Comparison of ENCODE assay signal across 1 cellular context in the genomic region with DNA sequence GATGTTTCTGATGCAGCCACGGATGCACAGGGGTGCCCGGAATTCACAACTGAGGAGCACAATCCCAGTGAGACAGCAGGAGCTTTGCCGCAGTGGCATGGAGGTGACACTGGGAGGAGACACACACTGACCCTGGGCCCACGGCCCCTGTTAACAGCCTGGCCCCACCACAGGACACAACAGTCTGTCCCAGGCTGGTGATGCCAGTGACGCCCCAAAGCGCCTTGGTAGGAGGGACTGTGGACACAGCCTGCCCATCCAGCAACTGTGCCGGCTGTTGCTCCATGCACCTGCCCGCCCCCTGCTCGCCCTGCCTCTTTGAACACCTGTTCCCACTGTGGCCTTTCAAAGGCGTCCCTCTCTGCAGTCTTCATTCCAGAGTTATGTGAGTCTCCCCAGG.
TF ChIP-seq lines count a peak whose summit lies in the region.

No MANE protein-coding gene starts in this region.

TF ChIP-seq in HepG2, 621 proteins besides CTCF, POLR2A, EP300 and RAD21 (continued from another document):
- TF ChIP-seq, protein P1, sequence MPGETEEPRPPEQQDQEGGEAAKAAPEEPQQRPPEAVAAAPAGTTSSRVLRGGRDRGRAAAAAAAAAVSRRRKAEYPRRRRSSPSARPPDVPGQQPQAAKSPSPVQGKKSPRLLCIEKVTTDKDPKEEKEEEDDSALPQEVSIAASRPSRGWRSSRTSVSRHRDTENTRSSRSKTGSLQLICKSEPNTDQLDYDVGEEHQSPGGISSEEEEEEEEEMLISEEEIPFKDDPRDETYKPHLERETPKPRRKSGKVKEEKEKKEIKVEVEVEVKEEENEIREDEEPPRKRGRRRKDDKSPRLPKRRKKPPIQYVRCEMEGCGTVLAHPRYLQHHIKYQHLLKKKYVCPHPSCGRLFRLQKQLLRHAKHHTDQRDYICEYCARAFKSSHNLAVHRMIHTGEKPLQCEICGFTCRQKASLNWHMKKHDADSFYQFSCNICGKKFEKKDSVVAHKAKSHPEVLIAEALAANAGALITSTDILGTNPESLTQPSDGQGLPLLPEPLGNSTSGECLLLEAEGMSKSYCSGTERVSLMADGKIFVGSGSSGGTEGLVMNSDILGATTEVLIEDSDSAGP (CRISPR knock-in tag; IDR thresholded peaks at IDR 0.05; ENCODE audit: borderline replicate concordance), result peak; percentile 21; the same call in 1 of the 2 replicates
- TF ChIP-seq ZFP36L1 (CRISPR knock-in tag; IDR thresholded peaks at IDR 0.05) (no peak), HNRNPL (IDR thresholded peaks at IDR 0.05; ENCODE audit: low read depth, low read length) (0 out of 2 replicates have a peak, but pooled peaks have one; percentile 43), ATAD3A (CRISPR knock-in tag; IDR thresholded peaks at IDR 0.05) (no peak), ARNT2 (CRISPR knock-in tag; IDR thresholded peaks at IDR 0.05; ENCODE audit: low read depth) (no peak), ZNF883 (CRISPR knock-in tag; IDR thresholded peaks at IDR 0.05; ENCODE audit: not compliant biosample characterization) (no peak), SP2 (CRISPR knock-in tag; IDR thresholded peaks at IDR 0.05) (no peak)
- TF ChIP-seq, protein P2, sequence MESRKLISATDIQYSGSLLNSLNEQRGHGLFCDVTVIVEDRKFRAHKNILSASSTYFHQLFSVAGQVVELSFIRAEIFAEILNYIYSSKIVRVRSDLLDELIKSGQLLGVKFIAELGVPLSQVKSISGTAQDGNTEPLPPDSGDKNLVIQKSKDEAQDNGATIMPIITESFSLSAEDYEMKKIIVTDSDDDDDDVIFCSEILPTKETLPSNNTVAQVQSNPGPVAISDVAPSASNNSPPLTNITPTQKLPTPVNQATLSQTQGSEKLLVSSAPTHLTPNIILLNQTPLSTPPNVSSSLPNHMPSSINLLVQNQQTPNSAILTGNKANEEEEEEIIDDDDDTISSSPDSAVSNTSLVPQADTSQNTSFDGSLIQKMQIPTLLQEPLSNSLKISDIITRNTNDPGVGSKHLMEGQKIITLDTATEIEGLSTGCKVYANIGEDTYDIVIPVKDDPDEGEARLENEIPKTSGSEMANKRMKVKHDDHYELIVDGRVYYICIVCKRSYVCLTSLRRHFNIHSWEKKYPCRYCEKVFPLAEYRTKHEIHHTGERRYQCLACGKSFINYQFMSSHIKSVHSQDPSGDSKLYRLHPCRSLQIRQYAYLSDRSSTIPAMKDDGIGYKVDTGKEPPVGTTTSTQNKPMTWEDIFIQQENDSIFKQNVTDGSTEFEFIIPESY (CRISPR knock-in tag; IDR thresholded peaks at IDR 0.05), result peak; percentile 66; the same call in 1 of the 2 replicates
